17 cellular contexts compared by ENCODE assay signal in the genomic region with DNA sequence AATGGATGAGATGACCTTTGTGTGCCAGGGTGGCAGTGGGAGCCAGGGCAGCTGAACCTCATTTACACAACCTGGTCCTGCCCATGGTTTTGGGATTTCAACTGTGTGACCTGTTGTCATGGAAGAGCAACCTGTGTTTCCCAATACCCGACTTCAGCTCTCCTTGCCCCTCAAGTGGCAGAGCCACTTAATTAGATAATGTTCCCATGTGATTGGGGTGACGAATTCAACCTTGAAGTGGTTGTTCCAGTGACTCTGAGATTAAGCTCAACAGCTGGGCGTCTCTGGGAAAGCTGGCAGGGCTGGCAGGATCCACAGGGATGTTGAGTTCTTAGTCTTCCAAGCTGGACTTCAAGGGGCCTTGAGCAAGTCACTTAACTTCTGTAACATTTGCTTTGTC.
"Had no signal": no experiment of that assay in that cellular context is flagged by ENCODE, and none has a peak within 500 bp of the region (broad histone marks: within the 10 kb centered on the region; RNA-seq: fewer than 3 reads in every experiment).

No MANE protein-coding gene starts in this region.

- H3K4me3 ChIP-seq: hepatocyte, skin epidermis had no signal

- H3K27ac ChIP-seq: hepatocyte, parathyroid adenoma, skin epidermis had no signal

- H3K4me1 ChIP-seq: parathyroid adenoma had no signal

- H3K9me3 ChIP-seq: SK-N-SH had no signal

- H3K27me3 ChIP-seq: hepatocyte had no signal

- DNase-seq: activated CD4-positive, alpha-beta T cell treated with anti-CD3 and anti-CD28 coated beads, Interleukin-2, amount 50 U/mL, for 48 hours; activated CD4-positive, CD25-positive, alpha-beta regulatory T cell treated with anti-CD3 and anti-CD28 coated beads, Interleukin-2, amount 50 U/mL, for 72 hours; activated naive CD4-positive, alpha-beta T cell treated with anti-CD3 and anti-CD28 coated beads, Interleukin-2, amount 10 ng/mL, durations not matched to agents 7 days and 5 days; erythroblast; midbrain; retina; SK-N-SH; stimulated activated CD4-positive, alpha-beta T cell treated with anti-CD3 and anti-CD28 coated beads, Interleukin-15, amount 100 ng/mL, for 24 hours; stimulated activated CD4-positive, alpha-beta T cell treated with anti-CD3 and anti-CD28 coated beads, Interleukin-4, amount 100 ng/mL, for 1 hour; stimulated activated naive CD4-positive, alpha-beta T cell treated with Interleukin-2 at 50 U/mL for 16 hours; substantia nigra; T-helper 1 cell; T1000; trophoblast cell had no signal
